8 cellular contexts compared by ENCODE assay signal in genomic region chr12:47078086-47078395, GRCh38. TPM values are rescaled to one million over a fixed set of nuclear protein-coding genes. Genes with fewer than 3 reads are reported as not detected.
DNase-seq lines count a peak whose midpoint lies in the region; ATAC-seq and TF ChIP-seq lines count a peak whose summit lies in the region.

No MANE protein-coding gene starts in this region.

- no peak for TF ChIP-seq POLR2A in breast epithelium (IDR thresholded peaks at IDR 0.05)

- H3K27me3 ChIP-seq in HUES6 (ENCODE audit: control insufficient read depth, insufficient read depth, low read length) (peaks cover 16% of the 10 kb centered on the region), breast epithelium (no peaks in the 10 kb centered on the region), Karpas-422 (ENCODE audit: low read length) (peaks cover 4% of the 10 kb centered on the region; the same call in 1 of the 2 replicates)

- TF ChIP-seq CTCF in AG04449 (IDR thresholded peaks at IDR 0.05; ENCODE audit: insufficient read depth, low read length, missing control alignments) (no peak), breast epithelium (IDR thresholded peaks at IDR 0.05) (no peak), natural killer cell (IDR thresholded peaks at IDR 0.05) (no peak)

- ATAC-seq in natural killer cell: no peak

- intact Hi-C loops in breast epithelium (cut with DNase I; ENCODE audit: low total_unique reads): no loop called here
- intact Hi-C loops in natural killer cell (cut with micrococcal nuclease): loop anchor here (2.0 kb wide), 1 partner anchor 319 kb away; no protein-coding TSS in a partner anchor
- intact Hi-C loops in head of caudate nucleus (cut with DNase I): no loop called here

- no peaks in the 10 kb centered on the region for H3K36me3 Mint-ChIP-seq in natural killer cell

- POLR2A ChIA-PET in AG04449 (lab: Yijun Ruan, JAX): interaction anchor here (1.5 to 1.7 kb wide), 2 partner anchors 204 to 225 kb away, joined by 4 to 5 read pairs; no protein-coding TSS in a partner anchor

- H3K9me2 ChIP-seq in Karpas-422 (replicated peaks; ENCODE audit: insufficient read depth, low read length): no peaks in the 10 kb centered on the region

- H3K27ac ChIP-seq in HUES6 (ENCODE audit: low read depth, low read length) (no peak overlapping the region), breast epithelium (peak overlapping the region; percentile 94), Karpas-422 (ENCODE audit: low read length) (no peak overlapping the region)

- H3K4me1 Mint-ChIP-seq in natural killer cell: peaks cover 39% of the 10 kb centered on the region in 2 donors

- H3K4me3 ChIP-seq in AG04449 (ENCODE audit: low read depth, low read length): peak overlapping the region; percentile 85
- peak overlapping the region; percentile 68; the same call in 1 of the 2 replicates for H3K4me3 ChIP-seq in HUES6 (ENCODE audit: low read depth, low read length)
- peak overlapping the region; percentile 74 to 84 (median 77) for H3K4me3 ChIP-seq in breast epithelium
- H3K4me3 ChIP-seq in Karpas-422 (ENCODE audit: low read length): no peak overlapping the region

- H3K27me3 Mint-ChIP-seq in natural killer cell (ENCODE audit: low read depth in 2 of 2): no peaks in the 10 kb centered on the region

- H3K9me3 ChIP-seq in HUES6 (ENCODE audit: control insufficient read depth, insufficient read depth, low read depth, low read length) (no peaks in the 10 kb centered on the region), breast epithelium (no peaks in the 10 kb centered on the region), Karpas-422 (ENCODE audit: low read length) (no peaks in the 10 kb centered on the region)

- H2AFZ ChIP-seq in Karpas-422 (ENCODE audit: low read length): no peak overlapping the region

- DNase-seq in AG04449 (ENCODE audit: low read depth, low spot score) (no peak), breast epithelium (ENCODE audit: low spot score in 2 of 2) (no peak), natural killer cell (no peak), Karpas-422 (no peak), D341Med (ENCODE audit: low spot score) (no peak), NCI-H1694 treated with DMSO at 0.1 percent for 48 hours (lab: John Stamatoyannopoulos, UW) (no peak), head of caudate nucleus (no peak)

- peak overlapping the region; percentile 70 for H3K9ac ChIP-seq in HUES6 (ENCODE audit: low read length)
- no peak overlapping the region for H3K9ac ChIP-seq in Karpas-422 (ENCODE audit: low read length)

- H4K20me1 ChIP-seq in Karpas-422 (ENCODE audit: insufficient read depth, low read depth, low read length): no peaks in the 10 kb centered on the region

- CTCF ChIA-PET in AG04449 (lab: Yijun Ruan, JAX): interaction anchor here (0.7 to 3.6 kb wide), 7 partner anchors 7 to 320 kb away, joined by 3 to 28 read pairs (median 6); no protein-coding TSS in a partner anchor

- no peak overlapping the region for H3K27ac Mint-ChIP-seq in natural killer cell

- peaks cover 22% of the 10 kb centered on the region for H3K4me1 ChIP-seq in HUES6 (ENCODE audit: control insufficient read depth, insufficient read depth, low read length)
- H3K4me1 ChIP-seq in breast epithelium: no peaks in the 10 kb centered on the region
- peaks cover 33% of the 10 kb centered on the region for H3K4me1 ChIP-seq in Karpas-422 (ENCODE audit: low read length)

- peak overlapping the region; percentile 94 for H3K4me3 Mint-ChIP-seq in natural killer cell

- H3K79me2 ChIP-seq in Karpas-422 (ENCODE audit: low read length): no peaks in the 10 kb centered on the region

- no peak overlapping the region for H3K4me2 ChIP-seq in Karpas-422 (ENCODE audit: low read depth, low read length, poor library complexity, severe bottlenecking)

- H3K36me3 ChIP-seq in HUES6 (ENCODE audit: control insufficient read depth, insufficient read depth, low read length): no peaks in the 10 kb centered on the region
- H3K36me3 ChIP-seq in breast epithelium: no peaks in the 10 kb centered on the region
- no peaks in the 10 kb centered on the region for H3K36me3 ChIP-seq in Karpas-422 (ENCODE audit: insufficient read depth, low read length)

- H3K9me3 Mint-ChIP-seq in natural killer cell: no peaks in the 10 kb centered on the region

RNA-seq across cellular contexts. Expression of gene PCED1B, which starts 1.4 kb away (rescaled TPM):
- total RNA-seq in breast epithelium (1 to 10 TPM; 1.6 to 6.2 (median 5.1) TPM), natural killer cell (10 to 100 TPM; 30.2 to 35.9 (median 33.3) TPM)
- 22.8 and 39.8 TPM in 2 replicates for total RNA-seq in Karpas-422 (2014; rRNA removed; shearing (Covaris generic); ENCODE audit: low replicate concordance)

RNA-seq across cellular contexts. Expression of gene AMIGO2, which starts 1.7 kb away (rescaled TPM):
- total RNA-seq in breast epithelium: 10 to 100 TPM in 2 of 3 donors, 1 to 10 TPM in 1; 6.7 to 57.7 (median 28.2) TPM
- 1 to 10 TPM; 8.0 to 9.9 (median 8.1) TPM for total RNA-seq in natural killer cell
- total RNA-seq in Karpas-422 (2014; rRNA removed; shearing (Covaris generic); ENCODE audit: low replicate concordance): 1.2 and 1.8 TPM in 2 replicates

Comparison
In these comparisons a context has a peak if more than half of its experiments do, and no peak if none do; other contexts are left out.
1. H3K27ac ChIP-seq: peak in breast epithelium (2 of 2); none in HUES6 (single experiment) and Karpas-422 (single experiment).